In the genomic region with DNA sequence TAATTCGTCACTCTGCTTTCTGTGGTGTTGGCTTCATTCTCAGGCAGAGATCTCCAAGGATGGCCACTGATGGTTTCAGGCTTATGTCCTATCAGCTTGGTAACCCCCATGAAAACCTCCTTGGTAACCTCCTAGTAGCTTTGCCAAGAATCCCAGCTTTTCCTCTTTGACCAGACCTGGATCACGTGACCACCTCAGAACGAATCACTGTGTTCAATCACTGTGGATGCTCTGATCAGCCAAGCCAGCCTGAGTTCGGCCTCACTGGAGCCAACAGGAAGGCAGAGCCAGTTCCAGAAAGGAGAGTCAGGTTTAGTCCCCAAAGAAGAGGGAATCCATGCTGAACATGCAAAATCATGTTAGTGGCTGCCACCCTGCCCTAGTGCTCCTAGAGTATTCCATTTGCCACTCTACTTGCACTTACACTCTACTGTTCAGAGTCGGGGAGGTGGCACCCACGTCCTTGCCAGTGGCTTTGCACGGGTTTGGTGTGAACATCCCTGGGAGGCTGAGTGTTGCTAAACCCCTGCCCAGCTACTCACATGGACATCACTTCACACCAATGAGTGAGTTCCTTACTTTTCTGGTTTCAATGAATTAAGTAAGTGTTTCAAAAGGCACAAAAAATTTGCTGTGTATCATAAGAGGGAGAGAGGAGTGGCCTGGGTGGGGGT, we compare ENCODE assay signal across 1 cellular context.
TF ChIP-seq lines count a peak whose summit lies in the region.

No MANE protein-coding gene starts in this region.

TF ChIP-seq in HepG2, 621 proteins besides CTCF, POLR2A, EP300 and RAD21:
- TF ChIP-seq, protein P1, sequence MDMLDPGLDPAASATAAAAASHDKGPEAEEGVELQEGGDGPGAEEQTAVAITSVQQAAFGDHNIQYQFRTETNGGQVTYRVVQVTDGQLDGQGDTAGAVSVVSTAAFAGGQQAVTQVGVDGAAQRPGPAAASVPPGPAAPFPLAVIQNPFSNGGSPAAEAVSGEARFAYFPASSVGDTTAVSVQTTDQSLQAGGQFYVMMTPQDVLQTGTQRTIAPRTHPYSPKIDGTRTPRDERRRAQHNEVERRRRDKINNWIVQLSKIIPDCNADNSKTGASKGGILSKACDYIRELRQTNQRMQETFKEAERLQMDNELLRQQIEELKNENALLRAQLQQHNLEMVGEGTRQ (IDR thresholded peaks at IDR 0.05; ENCODE audit: low read depth, low read length) = peak; percentile 85
- TF ChIP-seq, protein P1 (CRISPR knock-in tag; IDR thresholded peaks at IDR 0.05; ENCODE audit: borderline replicate concordance) = no peak; the same call in 1 of the 2 replicates
- TF ChIP-seq EEA1 (CRISPR knock-in tag; IDR thresholded peaks at IDR 0.05; ENCODE audit: borderline replicate concordance) (no peak), RAD51 (IDR thresholded peaks at IDR 0.05; ENCODE audit: borderline replicate concordance) (peak; percentile 91)
- TF ChIP-seq, protein P2, sequence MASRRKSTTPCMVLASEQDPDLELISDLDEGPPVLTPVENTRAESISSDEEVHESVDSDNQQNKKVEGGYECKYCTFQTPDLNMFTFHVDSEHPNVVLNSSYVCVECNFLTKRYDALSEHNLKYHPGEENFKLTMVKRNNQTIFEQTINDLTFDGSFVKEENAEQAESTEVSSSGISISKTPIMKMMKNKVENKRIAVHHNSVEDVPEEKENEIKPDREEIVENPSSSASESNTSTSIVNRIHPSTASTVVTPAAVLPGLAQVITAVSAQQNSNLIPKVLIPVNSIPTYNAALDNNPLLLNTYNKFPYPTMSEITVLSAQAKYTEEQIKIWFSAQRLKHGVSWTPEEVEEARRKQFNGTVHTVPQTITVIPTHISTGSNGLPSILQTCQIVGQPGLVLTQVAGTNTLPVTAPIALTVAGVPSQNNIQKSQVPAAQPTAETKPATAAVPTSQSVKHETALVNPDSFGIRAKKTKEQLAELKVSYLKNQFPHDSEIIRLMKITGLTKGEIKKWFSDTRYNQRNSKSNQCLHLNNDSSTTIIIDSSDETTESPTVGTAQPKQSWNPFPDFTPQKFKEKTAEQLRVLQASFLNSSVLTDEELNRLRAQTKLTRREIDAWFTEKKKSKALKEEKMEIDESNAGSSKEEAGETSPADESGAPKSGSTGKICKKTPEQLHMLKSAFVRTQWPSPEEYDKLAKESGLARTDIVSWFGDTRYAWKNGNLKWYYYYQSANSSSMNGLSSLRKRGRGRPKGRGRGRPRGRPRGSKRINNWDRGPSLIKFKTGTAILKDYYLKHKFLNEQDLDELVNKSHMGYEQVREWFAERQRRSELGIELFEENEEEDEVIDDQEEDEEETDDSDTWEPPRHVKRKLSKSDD (CRISPR knock-in tag; IDR thresholded peaks at IDR 0.05; ENCODE audit: low read depth) = no peak
